ENCODE assay signal across 1 cellular context in genomic region chr6:21158149-21158548, GRCh38.
TF ChIP-seq lines count a peak whose summit lies in the region.

No MANE protein-coding gene starts in this region.

TF ChIP-seq in K562, 482 proteins besides CTCF, POLR2A, EP300 and RAD21 (continued from another document and continues in another):
- TF ChIP-seq ZBTB40 (IDR thresholded peaks at IDR 0.05) (peak; percentile 67), ZBTB40 (CRISPR knock-in tag; IDR thresholded peaks at IDR 0.05) (no peak), POLR2AphosphoS5 (IDR thresholded peaks at IDR 0.05; ENCODE audit: control insufficient read depth, insufficient read depth, low read depth, low read length) (peak; percentile 65; the same call in 1 of the 2 replicates), ZKSCAN8 (CRISPR knock-in tag; IDR thresholded peaks at IDR 0.05) (no peak), MCM7 (IDR thresholded peaks at IDR 0.05) (no peak), ZNF444 (CRISPR knock-in tag; IDR thresholded peaks at IDR 0.05) (no peak), ARHGAP35 (IDR thresholded peaks at IDR 0.05; ENCODE audit: partially characterized antibody) (no peak), ARID1B (IDR thresholded peaks at IDR 0.05) (peak; percentile 79), NCOR1 (IDR thresholded peaks at IDR 0.05) (peak; percentile 77), ZC3H4 (CRISPR knock-in tag; IDR thresholded peaks at IDR 0.05; ENCODE audit: borderline replicate concordance) (no peak), DMBX1 (CRISPR knock-in tag; IDR thresholded peaks at IDR 0.05; ENCODE audit: borderline replicate concordance) (no peak), LEF1 (IDR thresholded peaks at IDR 0.05) (no peak), TCF7 (IDR thresholded peaks at IDR 0.05; ENCODE audit: borderline replicate concordance) (no peak), ZNF639 (CRISPR knock-in tag; conservative IDR thresholded peaks at IDR 0.05 in 1 of 2, IDR thresholded peaks at IDR 0.05 in 1 of 2) (no peak), ZNF318 (IDR thresholded peaks at IDR 0.05; ENCODE audit: borderline replicate concordance in 1 of 2, low read depth in 1 of 2) (no peak), COPS2 (conservative IDR thresholded peaks at IDR 0.05) (no peak), POLR2B (IDR thresholded peaks at IDR 0.05; ENCODE audit: low read depth, partially characterized antibody) (no peak), THRA (IDR thresholded peaks at IDR 0.05) (no peak), ZNF592 (IDR thresholded peaks at IDR 0.05) (no peak), FOXJ3 (CRISPR knock-in tag; IDR thresholded peaks at IDR 0.05) (no peak), SREBF1 (IDR thresholded peaks at IDR 0.05; ENCODE audit: borderline replicate concordance, low read depth, low read length) (no peak), NFRKB (IDR thresholded peaks at IDR 0.05; ENCODE audit: low read depth) (no peak), ZNF655 (CRISPR knock-in tag; IDR thresholded peaks at IDR 0.05) (no peak), SNRNP70 (optimal IDR thresholded peaks at IDR 0.05; ENCODE audit: low read depth, low read length) (no peak), ZNF583 (CRISPR knock-in tag; IDR thresholded peaks at IDR 0.05) (no peak), ZNF436 (CRISPR knock-in tag; IDR thresholded peaks at IDR 0.05) (no peak), JUND (IDR thresholded peaks at IDR 0.05; ENCODE audit: borderline replicate concordance, low read depth, low read length) (no peak), JUND (tag; IDR thresholded peaks at IDR 0.05; ENCODE audit: borderline replicate concordance, low read depth, low read length) (no peak), ZNF274 (IDR thresholded peaks at IDR 0.05; ENCODE audit: borderline replicate concordance, low read depth, low read length) (no peak), TBL1XR1 (IDR thresholded peaks at IDR 0.05; ENCODE audit: low read length in 2 of 2) (no peak), ZNF146 (CRISPR knock-in tag; IDR thresholded peaks at IDR 0.05; ENCODE audit: unreplicated experiment) (no peak)
